19 cellular contexts compared by ENCODE assay signal in the genomic region with DNA sequence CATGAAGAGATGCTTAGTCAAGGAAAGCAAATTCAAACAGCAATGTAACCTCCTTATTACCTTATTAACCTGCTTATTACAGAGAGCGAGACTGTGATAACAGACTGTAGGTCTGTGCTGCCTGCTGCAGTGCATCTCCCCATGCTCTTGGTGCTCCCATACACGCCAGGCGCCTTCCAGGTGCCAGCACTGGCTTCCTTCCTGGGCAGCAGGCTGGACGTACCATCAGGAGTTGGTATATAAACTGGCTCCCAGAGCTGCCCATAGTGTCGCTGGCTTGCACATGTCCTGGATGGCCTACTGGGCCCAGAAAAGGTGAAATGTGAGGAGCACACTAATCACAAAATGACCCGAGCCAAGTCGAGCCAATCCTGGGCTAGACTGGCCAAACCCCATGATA.
"Had no signal": no experiment of that assay in that cellular context is flagged by ENCODE, and none has a peak within 500 bp of the region (broad histone marks: within the 10 kb centered on the region; RNA-seq: fewer than 3 reads in every experiment).

No MANE protein-coding gene starts in this region.

- H3K4me3 ChIP-seq: adrenal gland, breast epithelium, Peyer's patch, SK-N-MC had no signal

- H3K36me3 ChIP-seq: adrenal gland, breast epithelium, Peyer's patch had no signal

- ATAC-seq: activated CD4-positive, alpha-beta T cell treated with anti-CD3 and anti-CD28 coated beads for 36 hours; activated CD8-positive, alpha-beta T cell treated with anti-CD3 and anti-CD28 coated beads for 36 hours had no signal

- H3K27me3 ChIP-seq: adrenal gland, breast epithelium, Peyer's patch had no signal

- H3K9me3 ChIP-seq: adrenal gland, breast epithelium, Peyer's patch had no signal

- H3K27ac ChIP-seq: adrenal gland, breast epithelium, Peyer's patch, SK-N-MC, WERI-Rb-1 had no signal

- H3K4me1 ChIP-seq: Peyer's patch had no signal

- DNase-seq: activated CD4-positive, alpha-beta T cell treated with anti-CD3 and anti-CD28 coated beads for 36 hours; activated CD8-positive, alpha-beta memory T cell treated with anti-CD3 and anti-CD28 coated beads, Interleukin-2, amount 50 U/mL, for 4 hours; activated CD8-positive, alpha-beta T cell treated with anti-CD3 and anti-CD28 coated beads for 36 hours; activated naive CD4-positive, alpha-beta T cell treated with anti-CD3 and anti-CD28 coated beads, Interleukin-2, amount 50 U/mL, for 16 hours; activated naive CD8-positive, alpha-beta T cell treated with anti-CD3 and anti-CD28 coated beads, Interleukin-2, amount 10 ng/mL, durations not matched to agents 7 days and 5 days; adrenal gland; Kasumi-1; NCI-H1105 treated with DMSO at 0.1 percent for 48 hours; NCI-H1436 treated with DMSO at 0.1 percent for 48 hours; NCI-H187; NCI-H2081; NCI-H510A treated with DMSO at 0.1 percent for 48 hours; NCI-H69; Peyer's patch; SIG-M5; T-helper 1 cell; WERI-Rb-1 had no signal
